ENCODE assay signal across 11 cellular contexts in genomic region chr17:61395983-61396585, GRCh38. TPM values are rescaled to one million over a fixed set of nuclear protein-coding genes. Genes with fewer than 3 reads are reported as not detected.
A peak's percentile ranks its signal among the peaks of the same experiment; 100 is the strongest.
DNase-seq lines count a peak whose midpoint lies in the region; TF ChIP-seq lines count a peak whose summit lies in the region.
"Had no signal": no experiment of that assay in that cellular context is flagged by ENCODE, and none has a peak within 500 bp of the region (broad histone marks: within the 10 kb centered on the region; RNA-seq: fewer than 3 reads in every experiment).

No MANE protein-coding gene starts in this region.

- H3K4me2 ChIP-seq in skeletal muscle satellite cell (ENCODE audit: low read length): peak overlapping the region; percentile 97

- peaks cover 40% of the 10 kb centered on the region for H3K4me1 ChIP-seq in skeletal muscle satellite cell (ENCODE audit: control insufficient read depth, insufficient read depth, low read length)

- peaks cover 75% of the 10 kb centered on the region for H3K27me3 ChIP-seq in H7 (ENCODE audit: control insufficient read depth, insufficient read depth, low read length)
- H3K27me3 ChIP-seq in brain microvascular endothelial cell (replicated peaks): no peaks in the 10 kb centered on the region
- peaks cover 47% of the 10 kb centered on the region for H3K27me3 ChIP-seq in layer of hippocampus (ENCODE audit: control insufficient read depth, insufficient read depth, low read length)
- H3K27me3 ChIP-seq in skeletal muscle satellite cell (ENCODE audit: control insufficient read depth, insufficient read depth, low read length): no peaks in the 10 kb centered on the region

- H3K4me3 ChIP-seq in H7 (ENCODE audit: insufficient read depth, low read depth, low read length) (peak overlapping the region; percentile 12; the same call in 1 of the 2 replicates), brain microvascular endothelial cell (ENCODE audit: low read depth, low read length) (peak overlapping the region; percentile 45), skeletal muscle satellite cell (ENCODE audit: low read length) (no peak overlapping the region)

- no peak for TF ChIP-seq CTCF in brain microvascular endothelial cell (IDR thresholded peaks at IDR 0.05; ENCODE audit: low read depth, low read length, missing control alignments)

- H3K27ac ChIP-seq in brain microvascular endothelial cell (no peak overlapping the region), layer of hippocampus (ENCODE audit: low read depth, low read length) (peak overlapping the region; percentile 65)
- H3K27ac ChIP-seq: parathyroid adenoma had no signal

- H3K9me3 ChIP-seq in skeletal muscle satellite cell (replicated peaks; ENCODE audit: low read length): no peaks in the 10 kb centered on the region

- in situ Hi-C loops in brain microvascular endothelial cell (cut with HindIII; ENCODE audit: low pct_ligation_motif_present, low sequenced_read_pairs): no loop called here

- H3K9ac ChIP-seq in skeletal muscle satellite cell (ENCODE audit: low read depth, low read length): no peak overlapping the region
- H3K9ac ChIP-seq: parathyroid adenoma had no signal

- DNase-seq in H7: peak; percentile 81
- no peak for DNase-seq in brain microvascular endothelial cell
- DNase-seq in NCI-H2107 (lab: John Stamatoyannopoulos, UW): no peak
- DNase-seq in stimulated activated CD4-positive, alpha-beta T cell treated with anti-CD3 and anti-CD28 coated beads, Interleukin-15, amount 100 ng/mL, for 24 hours: no peak
- DNase-seq in NCI-H146 treated with DMSO at 0.1 percent for 48 hours (lab: John Stamatoyannopoulos, UW; ENCODE audit: unreplicated experiment): no peak
- DNase-seq in stimulated activated CD4-positive, alpha-beta T cell treated with anti-CD3 and anti-CD28 coated beads, Interleukin-12 subunit alpha, Interleukin-12 subunit beta, amount 100 ng/mL, for 4 hours: no peak
- DNase-seq: NCI-H774 had no signal

- H3K36me3 ChIP-seq in H7 (replicated peaks; ENCODE audit: control insufficient read depth, insufficient read depth, low read length) (no peaks in the 10 kb centered on the region), brain microvascular endothelial cell (replicated peaks) (no peaks in the 10 kb centered on the region), skeletal muscle satellite cell (ENCODE audit: insufficient read depth, low read length) (no peaks in the 10 kb centered on the region)

RNA-seq across cellular contexts. Expression of gene TBX2, which starts 3.6 kb away (rescaled TPM):
- not detected in 2 replicates for total RNA-seq in H7 (2014; rRNA removed; shearing (Covaris generic))
- total RNA-seq in skeletal muscle satellite cell (2012; rRNA removed): 32.4 and 33.0 TPM in 2 replicates

RNA-seq across cellular contexts. Expression of gene TBX4, which starts 56.1 kb away (rescaled TPM):
- total RNA-seq in H7 (2014; rRNA removed; shearing (Covaris generic)): not detected in 2 replicates
- under 0.01 and 0.51 TPM in 2 replicates for total RNA-seq in skeletal muscle satellite cell (2012; rRNA removed)
- total RNA-seq: MCF 10A had no signal
